Comparison of ENCODE assay signal across 19 cellular contexts in the genomic region with DNA sequence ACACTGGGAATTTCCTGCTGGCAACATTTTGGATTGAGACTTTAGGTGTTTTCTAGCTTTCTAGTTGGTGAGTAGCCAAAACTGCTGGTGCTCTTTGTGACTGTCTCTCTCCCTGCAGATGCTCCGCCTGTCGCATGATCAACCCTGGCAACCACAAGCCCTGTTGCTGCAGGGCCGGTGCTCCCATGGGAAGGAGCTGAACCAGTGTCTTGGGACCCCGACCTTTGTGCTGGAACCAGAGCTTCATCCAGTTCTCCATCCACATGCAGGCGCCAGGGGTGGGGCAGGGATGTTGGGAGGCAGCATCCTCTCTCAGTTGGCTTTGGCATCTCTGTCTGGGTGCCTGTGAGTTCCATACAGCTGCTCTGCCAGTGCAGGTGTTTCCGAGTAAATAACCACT.
"Had no signal": no experiment of that assay in that cellular context is flagged by ENCODE, and none has a peak within 500 bp of the region (broad histone marks: within the 10 kb centered on the region; RNA-seq: fewer than 3 reads in every experiment).

No MANE protein-coding gene starts in this region.

- H3K36me3 ChIP-seq: esophagus squamous epithelium, gastrocnemius medialis, heart right ventricle, left lung, lower lobe of right lung had no signal

- H3K9me3 ChIP-seq: esophagus squamous epithelium, gastrocnemius medialis, heart right ventricle, left lung, lower lobe of right lung, mucosa of descending colon had no signal

- H3K27me3 ChIP-seq: gastrocnemius medialis had no signal

- H3K4me1 ChIP-seq: esophagus squamous epithelium, gastrocnemius medialis, heart right ventricle, left lung, lower lobe of right lung had no signal

- DNase-seq: dermis blood vessel endothelial cell; dorsolateral prefrontal cortex; effector CD4-positive, alpha-beta T cell; effector memory CD4-positive, alpha-beta T cell; esophagus squamous epithelium; foreskin fibroblast; foreskin melanocyte; gastrocnemius medialis; glutamatergic neuron; head of caudate nucleus; heart right ventricle; hippocampal formation; left cardiac atrium; left lung; left ventricle myocardium superior; lower lobe of right lung; mesenchymal stem cell; mucosa of descending colon had no signal

- H3K4me3 ChIP-seq: coronary artery, dorsolateral prefrontal cortex, esophagus squamous epithelium, gastrocnemius medialis, heart right ventricle, left lung, lower lobe of right lung, mucosa of descending colon had no signal

- H3K27ac ChIP-seq: coronary artery, dorsolateral prefrontal cortex, esophagus squamous epithelium, gastrocnemius medialis, heart right ventricle, left lung, lower lobe of right lung had no signal
